Comparison of ENCODE assay signal across 14 cellular contexts in genomic region chr10:91864099-91864498, GRCh38.
"Had no signal": no experiment of that assay in that cellular context is flagged by ENCODE, and none has a peak within 500 bp of the region (broad histone marks: within the 10 kb centered on the region; RNA-seq: fewer than 3 reads in every experiment).

No MANE protein-coding gene starts in this region.

- DNase-seq: activated CD4-positive, alpha-beta T cell treated with anti-CD3 and anti-CD28 coated beads, Interleukin-2, amount 10 ng/mL, durations not matched to agents 24 days and 14 days; activated CD4-positive, CD25-positive, alpha-beta regulatory T cell; activated CD8-positive, alpha-beta memory T cell treated with anti-CD3 and anti-CD28 coated beads for 24 hours; activated gamma-delta T cell treated with Interleukin-2 at 50 U/mL for 16 hours; activated naive CD8-positive, alpha-beta T cell treated with anti-CD3 and anti-CD28 coated beads, Interleukin-2, amount 10 ng/mL, durations not matched to agents 7 days and 5 days; brain microvascular endothelial cell; endodermal cell; naive thymus-derived CD4-positive, alpha-beta T cell; retina; stimulated activated CD4-positive, alpha-beta T cell treated with anti-CD3 and anti-CD28 coated beads, Interleukin-15, amount 100 ng/mL, for 24 hours; stimulated activated CD4-positive, alpha-beta T cell treated with anti-CD3 and anti-CD28 coated beads, Interleukin-4, amount 100 ng/mL, for 1 hour; stimulated activated naive B cell treated with anti-CD40 and anti-IgM and Interleukin-4, amounts not matched to agents 10 μg/mL and 1 μg/mL and 100 μg/mL, for 72 hours; T-helper 17 cell; thyroid gland had no signal

- H3K4me3 Mint-ChIP-seq: activated CD4-positive, alpha-beta T cell treated with anti-CD3 and anti-CD28 coated beads, Interleukin-2, amount 10 ng/mL, durations not matched to agents 24 days and 14 days; activated naive CD8-positive, alpha-beta T cell treated with anti-CD3 and anti-CD28 coated beads, Interleukin-2, amount 10 ng/mL, durations not matched to agents 7 days and 5 days; endodermal cell; naive thymus-derived CD4-positive, alpha-beta T cell; stimulated activated naive B cell treated with anti-CD40 and anti-IgM and Interleukin-4, amounts not matched to agents 10 μg/mL and 1 μg/mL and 100 μg/mL, for 72 hours; T-helper 17 cell had no signal

- H3K27ac Mint-ChIP-seq: activated CD4-positive, alpha-beta T cell treated with anti-CD3 and anti-CD28 coated beads, Interleukin-2, amount 10 ng/mL, durations not matched to agents 24 days and 14 days; activated naive CD8-positive, alpha-beta T cell treated with anti-CD3 and anti-CD28 coated beads, Interleukin-2, amount 10 ng/mL, durations not matched to agents 7 days and 5 days; endodermal cell; stimulated activated naive B cell treated with anti-CD40 and anti-IgM and Interleukin-4, amounts not matched to agents 10 μg/mL and 1 μg/mL and 100 μg/mL, for 72 hours had no signal

- H3K27me3 Mint-ChIP-seq: activated CD4-positive, alpha-beta T cell treated with anti-CD3 and anti-CD28 coated beads, Interleukin-2, amount 10 ng/mL, durations not matched to agents 24 days and 14 days; activated naive CD8-positive, alpha-beta T cell treated with anti-CD3 and anti-CD28 coated beads, Interleukin-2, amount 10 ng/mL, durations not matched to agents 7 days and 5 days; naive thymus-derived CD4-positive, alpha-beta T cell; stimulated activated naive B cell treated with anti-CD40 and anti-IgM and Interleukin-4, amounts not matched to agents 10 μg/mL and 1 μg/mL and 100 μg/mL, for 72 hours; T-helper 17 cell had no signal

- H3K4me1 Mint-ChIP-seq: activated naive CD8-positive, alpha-beta T cell treated with anti-CD3 and anti-CD28 coated beads, Interleukin-2, amount 10 ng/mL, durations not matched to agents 7 days and 5 days; naive thymus-derived CD4-positive, alpha-beta T cell; stimulated activated naive B cell treated with anti-CD40 and anti-IgM and Interleukin-4, amounts not matched to agents 10 μg/mL and 1 μg/mL and 100 μg/mL, for 72 hours had no signal

- H3K9me3 Mint-ChIP-seq: activated CD4-positive, alpha-beta T cell treated with anti-CD3 and anti-CD28 coated beads, Interleukin-2, amount 10 ng/mL, durations not matched to agents 24 days and 14 days; activated naive CD8-positive, alpha-beta T cell treated with anti-CD3 and anti-CD28 coated beads, Interleukin-2, amount 10 ng/mL, durations not matched to agents 7 days and 5 days; endodermal cell; naive thymus-derived CD4-positive, alpha-beta T cell; stimulated activated naive B cell treated with anti-CD40 and anti-IgM and Interleukin-4, amounts not matched to agents 10 μg/mL and 1 μg/mL and 100 μg/mL, for 72 hours had no signal
